3 cellular contexts compared by ENCODE assay signal in the genomic region with DNA sequence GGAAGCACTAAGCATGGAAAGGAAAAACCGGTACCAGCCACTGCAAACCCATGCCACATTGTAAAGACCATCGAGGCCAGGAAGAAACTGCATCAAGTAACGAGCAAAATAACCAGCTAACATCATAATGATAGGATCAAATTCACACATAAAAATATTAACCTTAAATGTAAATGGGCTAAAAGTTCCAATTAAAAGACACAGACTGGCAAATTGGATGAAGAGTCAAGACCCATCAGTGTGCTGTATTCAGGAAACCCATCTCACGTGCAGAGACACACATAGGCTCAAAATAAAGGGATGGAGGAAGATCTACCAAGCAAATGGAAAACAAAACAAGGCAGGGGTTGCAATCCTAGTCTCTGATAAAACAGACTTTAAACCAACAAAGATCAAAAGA. TPM values are rescaled to one million over a fixed set of nuclear protein-coding genes. Genes with fewer than 3 reads are reported as not detected.
A peak's percentile ranks its signal among the peaks of the same experiment; 100 is the strongest.
DNase-seq lines count a peak whose midpoint lies in the region; ATAC-seq, FAIRE-seq and TF ChIP-seq lines count a peak whose summit lies in the region.
"Not testable (repeated sequence)": the region's sequence is repeated elsewhere in the genome, so short reads cannot be mapped to it uniquely, and the experiment has no call there.

No MANE protein-coding gene starts in this region.

- intact Hi-C loops in K562 (cut with micrococcal nuclease); dendritic cell treated with granulocyte-macrophage colony-stimulating factor and Interleukin-4, amounts not matched to agents 40 ng/mL and 50 ng/mL, for 4 days (cut with micrococcal nuclease): not testable (repeated sequence)

- not testable (repeated sequence) for H3K9me3 Mint-ChIP-seq in dendritic cell treated with granulocyte-macrophage colony-stimulating factor and Interleukin-4, amounts not matched to agents 40 ng/mL and 50 ng/mL, for 4 days

- DNase-seq in K562 (ENCODE audit: extremely low read depth in 1 of 4, low spot score in 3 of 4), result not testable (repeated sequence)

- not testable (repeated sequence) for H3K27ac ChIP-seq in HEK293 (ENCODE audit: extremely low read depth, low read depth, low read length); K562 (ENCODE audit: extremely low read depth, low read depth, low read length)

- not testable (repeated sequence) for H3K4me3 Mint-ChIP-seq in dendritic cell treated with granulocyte-macrophage colony-stimulating factor and Interleukin-4, amounts not matched to agents 40 ng/mL and 50 ng/mL, for 4 days

- not testable (repeated sequence) for H3K4me3 ChIP-seq in HEK293 (ENCODE audit: low read depth, low read length); K562

- TF ChIP-seq RAD21 in K562 (CRISPR knock-in tag; conservative IDR thresholded peaks at IDR 0.05 in 1 of 2, IDR thresholded peaks at IDR 0.05 in 1 of 2), result not testable (repeated sequence)

- H3K4me1 Mint-ChIP-seq in dendritic cell treated with granulocyte-macrophage colony-stimulating factor and Interleukin-4, amounts not matched to agents 40 ng/mL and 50 ng/mL, for 4 days (ENCODE audit: low read depth), result peaks cover 25% of the 10 kb centered on the region

- TF ChIP-seq CTCF in HEK293 (tag by site-specific recombination; IDR thresholded peaks at IDR 0.05); K562 (IDR thresholded peaks at IDR 0.05 in 2 of 3, conservative IDR thresholded peaks at IDR 0.05 in 1 of 3; ENCODE audit: insufficient read depth in 2 of 3, low read depth in 1 of 3, low read length in 3 of 3): not testable (repeated sequence)

- H2AFZ ChIP-seq in K562 (ENCODE audit: low read depth, low read length), result not testable (repeated sequence)

- H3K4me2 ChIP-seq in K562 (ENCODE audit: insufficient read depth, low read length), result not testable (repeated sequence)

- not testable (repeated sequence) for H3K27me3 Mint-ChIP-seq in dendritic cell treated with granulocyte-macrophage colony-stimulating factor and Interleukin-4, amounts not matched to agents 40 ng/mL and 50 ng/mL, for 4 days

- not testable (repeated sequence) for H3K9ac ChIP-seq in K562 (ENCODE audit: insufficient read depth in 1 of 2, low read depth in 2 of 2, low read length in 2 of 2)

- peak overlapping the region; percentile 26 for H3K27ac Mint-ChIP-seq in dendritic cell treated with granulocyte-macrophage colony-stimulating factor and Interleukin-4, amounts not matched to agents 40 ng/mL and 50 ng/mL, for 4 days

- in situ Hi-C loops in K562 (cut with MboI), result not testable (repeated sequence)

- WGBS in K562 (ENCODE audit: insufficient coverage, low coverage, missing lambda C conversion rate), result 11% methylated on average over 3 of the region's 4 CpGs

- CTCF ChIA-PET in HEK293 (lab: Yijun Ruan, JAX); K562 (lab: Yijun Ruan, JAX; ENCODE audit: low intra/inter-chr PET ratio): not testable (repeated sequence)

- not testable (repeated sequence) for H3K9me1 ChIP-seq in K562 (ENCODE audit: control insufficient read depth, insufficient read depth, low read length)

- H4K20me1 ChIP-seq in K562 (replicated peaks; ENCODE audit: control insufficient read depth, insufficient read depth, low read length), result not testable (repeated sequence)

- H3K4me1 ChIP-seq in HEK293 (ENCODE audit: control insufficient read depth, insufficient read depth, low read length); K562 (replicated peaks in 1 of 2; ENCODE audit: control insufficient read depth in 2 of 2, insufficient read depth in 2 of 2, low read length in 2 of 2): not testable (repeated sequence)

- H3K27me3 ChIP-seq in K562 (ENCODE audit: control insufficient read depth in 2 of 2, insufficient read depth in 2 of 2, low read length in 2 of 2), result not testable (repeated sequence)

- TF ChIP-seq EP300 in K562 (IDR thresholded peaks at IDR 0.05; ENCODE audit: low read length), result not testable (repeated sequence)

- not testable (repeated sequence) for TF ChIP-seq POLR2A in K562 (conservative IDR thresholded peaks at IDR 0.05)

- POLR2A ChIA-PET in HEK293 (lab: Yijun Ruan, JAX); K562 (lab: Yijun Ruan, JAX): not testable (repeated sequence)

- H3K79me2 ChIP-seq in K562 (ENCODE audit: control insufficient read depth, insufficient read depth, low read length), result not testable (repeated sequence)

- H3K36me3 ChIP-seq in HEK293 (ENCODE audit: control insufficient read depth in 2 of 2, insufficient read depth in 1 of 2, low read length in 2 of 2); K562 (ENCODE audit: control insufficient read depth, insufficient read depth, low read length): not testable (repeated sequence)

- FAIRE-seq in K562 (lab: Jason Lieb, UNC), result not testable (repeated sequence)

- not testable (repeated sequence) for H3K9me3 ChIP-seq in HEK293 (ENCODE audit: control insufficient read depth, insufficient read depth, low read depth, low read length); K562 (replicated peaks; ENCODE audit: control insufficient read depth, insufficient read depth, low read depth, low read length)

- not testable (repeated sequence) for BruUV-seq in K562 (replicated peaks; lab: Mats Ljungman, UMichigan)

- not testable (repeated sequence) for ATAC-seq in K562

- not testable (repeated sequence) for H3K36me3 Mint-ChIP-seq in dendritic cell treated with granulocyte-macrophage colony-stimulating factor and Interleukin-4, amounts not matched to agents 40 ng/mL and 50 ng/mL, for 4 days (ENCODE audit: low read depth)

TF ChIP-seq in HEK293, 187 proteins besides CTCF, POLR2A, EP300 and RAD21:
- TF ChIP-seq ZNF529 (tag by site-specific recombination; IDR thresholded peaks at IDR 0.05; ENCODE audit: insufficient replicate concordance), result peak; percentile 53

TF ChIP-seq in K562, 482 proteins besides CTCF, POLR2A, EP300 and RAD21:
- TF ChIP-seq ZNF354B (CRISPR knock-in tag; IDR thresholded peaks at IDR 0.05) (0 out of 2 replicates have a peak, but pooled peaks have one; percentile 16), ZNF507 (tag; conservative IDR thresholded peaks at IDR 0.05) (peak; percentile 90)

RNA-seq across cellular contexts. Expression of gene WDFY2, which starts 15.3 kb away (rescaled TPM):
- 13.0 and 31.2 TPM in 2 replicates for total RNA-seq in K562 (2011; cell fraction: chromatin; rRNA removed; ENCODE audit: low replicate concordance)
- total RNA-seq in K562 (2011; cell fraction: nucleolus; rRNA removed), result 9.2 and 10.9 TPM in 2 replicates
- total RNA-seq in K562 (2011; cell fraction: nucleoplasm; rRNA removed), result 20.1 and 30.6 TPM in 2 replicates
- total RNA-seq in K562 (2014; rRNA removed) (3.5 and 4.4 TPM in 2 replicates), K562 (2014; rRNA removed; fragmentation: Illumina TruSeq; extraction: Trizol) (4.4 and 5.2 TPM in 2 replicates), K562 (2015; rRNA removed; fragmentation: Illumina TruSeq; extraction: Trizol) (5.1 and 5.7 TPM in 2 replicates), K562 (2021) (6.4 and 7.1 TPM in 2 replicates)
- polyA plus RNA-seq in K562 (2011; rRNA removed) (4.7 and 4.9 TPM in 2 replicates), K562 (2014; fragmentation: Illumina TruSeq; extraction: Trizol) (3.5 and 4.6 TPM in 2 replicates), K562 (2014; fragmentation: Nextera tagmentation; extraction: Ambion mirVana) (1 to 10 TPM in 1 of 2 experiments, under 1 TPM in 1; 0.66 to 1.1 TPM), K562 (2014; rRNA removed) (3.7 and 4.4 TPM in 2 replicates)
- 1.6 and 3.0 TPM in 2 replicates for polyA plus RNA-seq in K562 (2011; cell fraction: cytosol; rRNA removed)
- polyA plus RNA-seq in K562 (2011; cell fraction: nucleus; rRNA removed), result 12.4 and 14.2 TPM in 2 replicates
- 4.0 and 10.5 TPM in 2 replicates for polyA plus RNA-seq in K562 (2012)
- polyA minus RNA-seq in K562 (2011; rRNA and poly(A)+ RNA removed), result 9.8 and 11.9 TPM in 2 replicates
- 1.9 and 2.0 TPM in 2 replicates for polyA minus RNA-seq in K562 (2011; cell fraction: cytosol; rRNA and poly(A)+ RNA removed)
- polyA minus RNA-seq in K562 (2011; cell fraction: nucleus; rRNA and poly(A)+ RNA removed), result 14.3 and 18.1 TPM in 2 replicates
